7 cellular contexts compared by ENCODE assay signal in genomic region chr3:176939022-176939817, GRCh38.
DNase-seq lines count a peak whose midpoint lies in the region; ATAC-seq and FAIRE-seq lines count a peak whose summit lies in the region.

No MANE protein-coding gene starts in this region.

- FAIRE-seq in frontal cortex (lab: Jason Lieb, UNC) = peak; percentile 64

- DNase-seq in GM04503 (ENCODE audit: low read depth) = peak; percentile 24
- peak; percentile 58 for DNase-seq in HS-5 (ENCODE audit: low read depth)
- peak; percentile 92 for DNase-seq in NCI-H774 (lab: John Stamatoyannopoulos, UW)
- peak; percentile 37 for DNase-seq in activated T-cell treated with anti-CD3 and anti-CD28 coated beads, Interleukin-2, amount 50 U/mL, for 72 hours
- peak; percentile 12 to 61 for DNase-seq in frontal cortex (ENCODE audit: low spot score in 2 of 2)
- peak; percentile 89 for DNase-seq in pons (ENCODE audit: low spot score)

- no peaks in the 10 kb centered on the region for H3K4me1 Mint-ChIP-seq in activated T-cell treated with anti-CD3 and anti-CD28 coated beads, Interleukin-2, amount 50 U/mL, for 72 hours (ENCODE audit: low read depth)

- H3K36me3 Mint-ChIP-seq in activated T-cell treated with anti-CD3 and anti-CD28 coated beads, Interleukin-2, amount 50 U/mL, for 72 hours (ENCODE audit: insufficient read depth in 2 of 2) = no peaks in the 10 kb centered on the region

- no peak overlapping the region for H3K27ac Mint-ChIP-seq in activated T-cell treated with anti-CD3 and anti-CD28 coated beads, Interleukin-2, amount 50 U/mL, for 72 hours

- no peak overlapping the region for H3K4me3 Mint-ChIP-seq in activated T-cell treated with anti-CD3 and anti-CD28 coated beads, Interleukin-2, amount 50 U/mL, for 72 hours

- H3K27me3 Mint-ChIP-seq in activated T-cell treated with anti-CD3 and anti-CD28 coated beads, Interleukin-2, amount 50 U/mL, for 72 hours (ENCODE audit: low read depth) = peaks cover 14% of the 10 kb centered on the region

- no peaks in the 10 kb centered on the region for H3K9me3 Mint-ChIP-seq in activated T-cell treated with anti-CD3 and anti-CD28 coated beads, Interleukin-2, amount 50 U/mL, for 72 hours

- peak; percentile 96 for ATAC-seq in GM21515 (IDR thresholded peaks at IDR 0.05; ENCODE audit: unreplicated experiment)
- ATAC-seq in activated T-cell treated with anti-CD3 and anti-CD28 coated beads, Interleukin-2, amount 50 U/mL, for 72 hours (replicated peaks in 1 of 2) = peak; percentile 65 to 78

Comparison
In these comparisons a context has a peak if more than half of its experiments do, and no peak if none do; other contexts are left out.
1. Peak in every context shown above with its lines: DNase-seq and ATAC-seq.
2. DNase-seq: peak in every context shown above with its lines; median percentile 92 in NCI-H774; 89 in pons; 58 in HS-5; 37 in activated T-cell treated with anti-CD3 and anti-CD28 coated beads, Interleukin-2, amount 50 U/mL, for 72 hours; 36 in frontal cortex; 24 in GM04503.